ENCODE assay signal across 21 cellular contexts in genomic region chr3:50382271-50382670, GRCh38. TPM values are rescaled to one million over a fixed set of nuclear protein-coding genes. Genes with fewer than 3 reads are reported as not detected.
DNase-seq lines count a peak whose midpoint lies in the region; ATAC-seq, FAIRE-seq and TF ChIP-seq lines count a peak whose summit lies in the region.
"Had no signal": no experiment of that assay in that cellular context is flagged by ENCODE, and none has a peak within 500 bp of the region (broad histone marks: within the 10 kb centered on the region; RNA-seq: fewer than 3 reads in every experiment).

No MANE protein-coding gene starts in this region.

- H3K4me1 Mint-ChIP-seq in astrocyte (ENCODE audit: low read depth, unreplicated experiment) (no peaks in the 10 kb centered on the region), nephron (peaks cover 42% of the 10 kb centered on the region)
- no peaks in the 10 kb centered on the region for H3K4me1 Mint-ChIP-seq in activated T-helper 1 cell treated with anti-CD3 and anti-CD28 coated beads, Interleukin-12 subunit alpha, Interleukin-12 subunit beta, Interleukin-2, Interleukin-4 antibody, amounts not matched to agents 30 ng/mL and 10 ng/mL and 1 ng/mL, durations not matched to agents 14 hours and 24 hours and 36 hours (ENCODE audit: low read depth)
- H3K4me1 Mint-ChIP-seq: IgD-negative memory B cell had no signal

- H3K27me3 Mint-ChIP-seq in astrocyte (ENCODE audit: low read depth, unreplicated experiment) (peaks cover 57% of the 10 kb centered on the region), nephron (ENCODE audit: low read depth) (peaks cover 3% of the 10 kb centered on the region)
- peaks cover 4% of the 10 kb centered on the region for H3K27me3 Mint-ChIP-seq in activated T-helper 1 cell treated with anti-CD3 and anti-CD28 coated beads, Interleukin-12 subunit alpha, Interleukin-12 subunit beta, Interleukin-2, Interleukin-4 antibody, amounts not matched to agents 30 ng/mL and 10 ng/mL and 1 ng/mL, durations not matched to agents 14 hours and 24 hours and 36 hours (ENCODE audit: insufficient read depth)

- POLR2A ChIA-PET in RWPE1 (lab: Yijun Ruan, JAX; ENCODE audit: low non-redundant PET) = no interaction called here

- H3K4me2 ChIP-seq in astrocyte (ENCODE audit: low read length) = no peak overlapping the region

- FAIRE-seq in astrocyte (lab: Jason Lieb, UNC) = no peak
- FAIRE-seq: GM12891, H1 had no signal

- CTCF ChIA-PET in RWPE1 (lab: Yijun Ruan, JAX) = no interaction called here

- H3K9ac ChIP-seq in astrocyte (ENCODE audit: low read length) = no peak overlapping the region

- DNase-seq in RWPE1 (ENCODE audit: low spot score) = no peak
- no peak for DNase-seq in astrocyte (ENCODE audit: low read depth)
- DNase-seq in superior temporal gyrus (ENCODE audit: extremely low spot score) = peak; percentile 9
- no peak for DNase-seq in activated T-cell treated with anti-CD3 and anti-CD28 coated beads, Interleukin-2, amount 50 U/mL, for 1 hour
- no peak for DNase-seq in activated T-helper 1 cell treated with anti-CD3 and anti-CD28 coated beads, Interleukin-12 subunit alpha, Interleukin-12 subunit beta, Interleukin-2, Interleukin-4 antibody, amounts not matched to agents 30 ng/mL and 10 ng/mL and 1 ng/mL, durations not matched to agents 14 hours and 24 hours and 36 hours (ENCODE audit: low spot score)
- DNase-seq: AML-193; C1 segment of cervical spinal cord; CD8-positive, alpha-beta T cell; DND-41; NCI-H2081; NCI-H2171; NCI-H524 treated with DMSO at 0.1 percent for 48 hours; Peyer's patch had no signal

- no peaks in the 10 kb centered on the region for H3K27me3 ChIP-seq in astrocyte (ENCODE audit: insufficient read depth, low read length)
- H3K27me3 ChIP-seq: Peyer's patch, SJSA1 had no signal

- H3K36me3 ChIP-seq in astrocyte (ENCODE audit: insufficient read depth, low read length) = no peaks in the 10 kb centered on the region
- H3K36me3 ChIP-seq: Peyer's patch, SJSA1 had no signal

- H4K20me1 ChIP-seq in astrocyte (ENCODE audit: insufficient read depth, low read length) = no peaks in the 10 kb centered on the region

- H3K4me3 ChIP-seq in astrocyte (ENCODE audit: insufficient read depth, low read depth, low read length) = no peak overlapping the region
- H3K4me3 ChIP-seq: Peyer's patch, SJSA1 had no signal

- no peaks in the 10 kb centered on the region for H3K9me3 ChIP-seq in astrocyte (ENCODE audit: insufficient read depth, low read depth, low read length)
- H3K9me3 ChIP-seq: Peyer's patch, SJSA1 had no signal

- intact Hi-C loops in activated T-helper 1 cell treated with anti-CD3 and anti-CD28 coated beads, Interleukin-12 subunit alpha, Interleukin-12 subunit beta, Interleukin-2, Interleukin-4 antibody, amounts not matched to agents 30 ng/mL and 10 ng/mL and 1 ng/mL, durations not matched to agents 14 hours and 24 hours and 36 hours (cut with micrococcal nuclease) = no loop called here

- no peaks in the 10 kb centered on the region for H3K36me3 Mint-ChIP-seq in astrocyte (ENCODE audit: low read depth, unreplicated experiment)
- H3K36me3 Mint-ChIP-seq in nephron (ENCODE audit: low read depth) = no peaks in the 10 kb centered on the region
- no peaks in the 10 kb centered on the region for H3K36me3 Mint-ChIP-seq in activated T-helper 1 cell treated with anti-CD3 and anti-CD28 coated beads, Interleukin-12 subunit alpha, Interleukin-12 subunit beta, Interleukin-2, Interleukin-4 antibody, amounts not matched to agents 30 ng/mL and 10 ng/mL and 1 ng/mL, durations not matched to agents 14 hours and 24 hours and 36 hours (ENCODE audit: low read depth)
- H3K36me3 Mint-ChIP-seq: CD8-positive, alpha-beta T cell; IgD-negative memory B cell had no signal

- H3K4me1 ChIP-seq in astrocyte (ENCODE audit: insufficient read depth, low read length) = no peaks in the 10 kb centered on the region
- H3K4me1 ChIP-seq: Peyer's patch, SJSA1 had no signal

- ATAC-seq in GM21619 (IDR thresholded peaks at IDR 0.05; ENCODE audit: unreplicated experiment) = no peak
- ATAC-seq: CD8-positive, alpha-beta T cell; Right ventricle myocardium inferior had no signal

- H3K27ac ChIP-seq in RWPE1 (0 out of 2 replicates have a peak overlapping the region, but pooled peaks have one; percentile 8), astrocyte (ENCODE audit: low read depth, low read length) (no peak overlapping the region)
- H3K27ac ChIP-seq: Peyer's patch, SJSA1 had no signal

- H3K27ac Mint-ChIP-seq in astrocyte (ENCODE audit: unreplicated experiment) (peak overlapping the region; percentile 5), nephron (peak overlapping the region; percentile 87 to 97 (median 89))
- H3K27ac Mint-ChIP-seq in activated T-helper 1 cell treated with anti-CD3 and anti-CD28 coated beads, Interleukin-12 subunit alpha, Interleukin-12 subunit beta, Interleukin-2, Interleukin-4 antibody, amounts not matched to agents 30 ng/mL and 10 ng/mL and 1 ng/mL, durations not matched to agents 14 hours and 24 hours and 36 hours = no peak overlapping the region
- H3K27ac Mint-ChIP-seq: CD8-positive, alpha-beta T cell; IgD-negative memory B cell had no signal

- H3K9me3 Mint-ChIP-seq in astrocyte (ENCODE audit: unreplicated experiment) = no peaks in the 10 kb centered on the region
- H3K9me3 Mint-ChIP-seq in nephron = no peaks in the 10 kb centered on the region
- no peaks in the 10 kb centered on the region for H3K9me3 Mint-ChIP-seq in activated T-helper 1 cell treated with anti-CD3 and anti-CD28 coated beads, Interleukin-12 subunit alpha, Interleukin-12 subunit beta, Interleukin-2, Interleukin-4 antibody, amounts not matched to agents 30 ng/mL and 10 ng/mL and 1 ng/mL, durations not matched to agents 14 hours and 24 hours and 36 hours
- H3K9me3 Mint-ChIP-seq: CD8-positive, alpha-beta T cell; IgD-negative memory B cell had no signal

- no peak overlapping the region for H2AFZ ChIP-seq in astrocyte (ENCODE audit: low read depth, low read length)

- H3K4me3 Mint-ChIP-seq in astrocyte (ENCODE audit: unreplicated experiment) = no peak overlapping the region
- H3K4me3 Mint-ChIP-seq in nephron = peak overlapping the region in 2 of 3 experiments; percentile 9 to 38
- H3K4me3 Mint-ChIP-seq in activated T-helper 1 cell treated with anti-CD3 and anti-CD28 coated beads, Interleukin-12 subunit alpha, Interleukin-12 subunit beta, Interleukin-2, Interleukin-4 antibody, amounts not matched to agents 30 ng/mL and 10 ng/mL and 1 ng/mL, durations not matched to agents 14 hours and 24 hours and 36 hours = no peak overlapping the region
- H3K4me3 Mint-ChIP-seq: CD8-positive, alpha-beta T cell; IgD-negative memory B cell had no signal

- no peak for TF ChIP-seq CTCF in RWPE1 (conservative IDR thresholded peaks at IDR 0.05; ENCODE audit: low read depth)
- no peak for TF ChIP-seq CTCF in astrocyte (IDR thresholded peaks at IDR 0.05; ENCODE audit: insufficient read depth, low read depth, low read length)
- TF ChIP-seq CTCF in nephron (IDR thresholded peaks at IDR 0.05; ENCODE audit: unreplicated experiment in 3 of 3) = no peak

- no peaks in the 10 kb centered on the region for H3K79me2 ChIP-seq in astrocyte (ENCODE audit: insufficient read depth, low read length)

RNA-seq across cellular contexts. Expression of gene TMEM115, which starts 22.9 kb away (rescaled TPM):
- 48.7 and 49.8 TPM in 2 replicates for total RNA-seq in astrocyte
- 23.6 and 25.4 TPM in 2 replicates for total RNA-seq in activated T-helper 1 cell treated with anti-CD3 and anti-CD28 coated beads, Interleukin-12 subunit alpha, Interleukin-12 subunit beta, Interleukin-2, Interleukin-4 antibody, amounts not matched to agents 30 ng/mL and 10 ng/mL and 1 ng/mL, durations not matched to agents 14 hours and 24 hours and 36 hours

RNA-seq across cellular contexts. Expression of gene CYB561D2, which starts 31.6 kb away (rescaled TPM):
- total RNA-seq in astrocyte = 18.9 and 19.4 TPM in 2 replicates
- 30.0 and 35.9 TPM in 2 replicates for total RNA-seq in activated T-helper 1 cell treated with anti-CD3 and anti-CD28 coated beads, Interleukin-12 subunit alpha, Interleukin-12 subunit beta, Interleukin-2, Interleukin-4 antibody, amounts not matched to agents 30 ng/mL and 10 ng/mL and 1 ng/mL, durations not matched to agents 14 hours and 24 hours and 36 hours

RNA-seq across cellular contexts. Expression of gene NPRL2, which starts 31.7 kb away (rescaled TPM):
- 15.7 and 20.3 TPM in 2 replicates for total RNA-seq in astrocyte
- total RNA-seq in activated T-helper 1 cell treated with anti-CD3 and anti-CD28 coated beads, Interleukin-12 subunit alpha, Interleukin-12 subunit beta, Interleukin-2, Interleukin-4 antibody, amounts not matched to agents 30 ng/mL and 10 ng/mL and 1 ng/mL, durations not matched to agents 14 hours and 24 hours and 36 hours = 43.7 and 46.6 TPM in 2 replicates

RNA-seq across cellular contexts. Expression of gene ZMYND10, which starts 36.7 kb away (rescaled TPM):
- 0.39 and 0.55 TPM in 2 replicates for total RNA-seq in astrocyte
- total RNA-seq in activated T-helper 1 cell treated with anti-CD3 and anti-CD28 coated beads, Interleukin-12 subunit alpha, Interleukin-12 subunit beta, Interleukin-2, Interleukin-4 antibody, amounts not matched to agents 30 ng/mL and 10 ng/mL and 1 ng/mL, durations not matched to agents 14 hours and 24 hours and 36 hours = 1.5 and 1.7 TPM in 2 replicates
- total RNA-seq: G401, Right ventricle myocardium inferior had no signal

RNA-seq across cellular contexts. Expression of gene RASSF1, which starts 41.6 kb away (rescaled TPM):
- 19.5 and 26.5 TPM in 2 replicates for total RNA-seq in astrocyte
- total RNA-seq in activated T-helper 1 cell treated with anti-CD3 and anti-CD28 coated beads, Interleukin-12 subunit alpha, Interleukin-12 subunit beta, Interleukin-2, Interleukin-4 antibody, amounts not matched to agents 30 ng/mL and 10 ng/mL and 1 ng/mL, durations not matched to agents 14 hours and 24 hours and 36 hours = 57.6 and 60.3 TPM in 2 replicates

Comparison
In these comparisons a context has a peak if more than half of its experiments do, and no peak if none do; other contexts are left out.
1. H3K4me3 Mint-ChIP-seq: peak in nephron (2 of 3); none in astrocyte (single experiment) and activated T-helper 1 cell treated with anti-CD3 and anti-CD28 coated beads, Interleukin-12 subunit alpha, Interleukin-12 subunit beta, Interleukin-2, Interleukin-4 antibody, amounts not matched to agents 30 ng/mL and 10 ng/mL and 1 ng/mL, durations not matched to agents 14 hours and 24 hours and 36 hours (single experiment).